Comparison of ENCODE assay signal across 1 cellular context in the genomic region with DNA sequence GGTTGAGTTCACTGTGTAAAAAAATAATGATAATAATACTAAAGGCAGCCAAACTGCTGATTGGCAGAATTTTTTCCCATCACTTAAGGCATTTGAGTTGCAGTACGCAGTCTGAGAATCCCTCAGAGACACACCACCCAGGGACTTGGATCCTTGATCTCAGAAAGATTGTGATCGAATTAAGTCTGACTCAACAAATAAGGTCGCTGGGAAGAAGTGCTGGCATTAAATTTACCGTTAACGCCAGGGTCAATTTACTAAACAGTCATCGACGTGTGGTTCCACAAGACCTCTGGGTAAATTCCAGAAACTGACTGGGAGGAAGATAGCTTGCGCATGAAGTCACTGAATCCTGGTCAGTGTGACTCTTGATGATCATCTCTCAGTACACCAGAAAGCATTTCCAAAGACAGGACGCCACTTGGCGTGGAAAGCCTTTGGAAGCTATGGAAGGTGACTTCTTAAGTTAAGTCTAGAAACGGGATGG.
TF ChIP-seq lines count a peak whose summit lies in the region.

No MANE protein-coding gene starts in this region.

TF ChIP-seq in SK-N-SH, 30 proteins besides CTCF, POLR2A, EP300 and RAD21 (continued from another document):
- TF ChIP-seq, protein P1, sequence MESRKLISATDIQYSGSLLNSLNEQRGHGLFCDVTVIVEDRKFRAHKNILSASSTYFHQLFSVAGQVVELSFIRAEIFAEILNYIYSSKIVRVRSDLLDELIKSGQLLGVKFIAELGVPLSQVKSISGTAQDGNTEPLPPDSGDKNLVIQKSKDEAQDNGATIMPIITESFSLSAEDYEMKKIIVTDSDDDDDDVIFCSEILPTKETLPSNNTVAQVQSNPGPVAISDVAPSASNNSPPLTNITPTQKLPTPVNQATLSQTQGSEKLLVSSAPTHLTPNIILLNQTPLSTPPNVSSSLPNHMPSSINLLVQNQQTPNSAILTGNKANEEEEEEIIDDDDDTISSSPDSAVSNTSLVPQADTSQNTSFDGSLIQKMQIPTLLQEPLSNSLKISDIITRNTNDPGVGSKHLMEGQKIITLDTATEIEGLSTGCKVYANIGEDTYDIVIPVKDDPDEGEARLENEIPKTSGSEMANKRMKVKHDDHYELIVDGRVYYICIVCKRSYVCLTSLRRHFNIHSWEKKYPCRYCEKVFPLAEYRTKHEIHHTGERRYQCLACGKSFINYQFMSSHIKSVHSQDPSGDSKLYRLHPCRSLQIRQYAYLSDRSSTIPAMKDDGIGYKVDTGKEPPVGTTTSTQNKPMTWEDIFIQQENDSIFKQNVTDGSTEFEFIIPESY (IDR thresholded peaks at IDR 0.05; ENCODE audit: borderline replicate concordance, low read depth): peak; percentile 59; the same call in 1 of the 2 replicates
- TF ChIP-seq, protein P2, sequence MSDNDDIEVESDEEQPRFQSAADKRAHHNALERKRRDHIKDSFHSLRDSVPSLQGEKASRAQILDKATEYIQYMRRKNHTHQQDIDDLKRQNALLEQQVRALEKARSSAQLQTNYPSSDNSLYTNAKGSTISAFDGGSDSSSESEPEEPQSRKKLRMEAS (IDR thresholded peaks at IDR 0.05; ENCODE audit: low read depth): peak; percentile 63
- TF ChIP-seq, protein P3, sequence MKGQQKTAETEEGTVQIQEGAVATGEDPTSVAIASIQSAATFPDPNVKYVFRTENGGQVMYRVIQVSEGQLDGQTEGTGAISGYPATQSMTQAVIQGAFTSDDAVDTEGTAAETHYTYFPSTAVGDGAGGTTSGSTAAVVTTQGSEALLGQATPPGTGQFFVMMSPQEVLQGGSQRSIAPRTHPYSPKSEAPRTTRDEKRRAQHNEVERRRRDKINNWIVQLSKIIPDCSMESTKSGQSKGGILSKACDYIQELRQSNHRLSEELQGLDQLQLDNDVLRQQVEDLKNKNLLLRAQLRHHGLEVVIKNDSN (IDR thresholded peaks at IDR 0.05; ENCODE audit: borderline replicate concordance, low read depth): no peak
- TF ChIP-seq SIN3A (IDR thresholded peaks at IDR 0.05; ENCODE audit: borderline replicate concordance, low read depth, low read length) (peak; percentile 92; the same call in 1 of the 2 replicates), NFIC (IDR thresholded peaks at IDR 0.05; ENCODE audit: borderline replicate concordance) (peak; percentile 91), FOSL2 (IDR thresholded peaks at IDR 0.05; ENCODE audit: borderline replicate concordance, low read depth) (peak; percentile 95), EZH2phosphoT487 (IDR thresholded peaks at IDR 0.05; ENCODE audit: borderline replicate concordance, low read depth) (no peak), YY1 (IDR thresholded peaks at IDR 0.05; ENCODE audit: low read depth) (peak; percentile 39; the same call in 1 of the 2 replicates), ELF1 (IDR thresholded peaks at IDR 0.05) (no peak)
- TF ChIP-seq, protein P4, sequence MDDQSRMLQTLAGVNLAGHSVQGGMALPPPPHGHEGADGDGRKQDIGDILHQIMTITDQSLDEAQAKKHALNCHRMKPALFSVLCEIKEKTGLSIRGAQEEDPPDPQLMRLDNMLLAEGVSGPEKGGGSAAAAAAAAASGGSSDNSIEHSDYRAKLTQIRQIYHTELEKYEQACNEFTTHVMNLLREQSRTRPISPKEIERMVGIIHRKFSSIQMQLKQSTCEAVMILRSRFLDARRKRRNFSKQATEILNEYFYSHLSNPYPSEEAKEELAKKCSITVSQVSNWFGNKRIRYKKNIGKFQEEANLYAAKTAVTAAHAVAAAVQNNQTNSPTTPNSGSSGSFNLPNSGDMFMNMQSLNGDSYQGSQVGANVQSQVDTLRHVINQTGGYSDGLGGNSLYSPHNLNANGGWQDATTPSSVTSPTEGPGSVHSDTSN (IDR thresholded peaks at IDR 0.05): peak; percentile 97
TF ChIP-seq in SK-N-SH: peak in this region for 17.
